Comparison of ENCODE assay signal across 15 cellular contexts in the genomic region with DNA sequence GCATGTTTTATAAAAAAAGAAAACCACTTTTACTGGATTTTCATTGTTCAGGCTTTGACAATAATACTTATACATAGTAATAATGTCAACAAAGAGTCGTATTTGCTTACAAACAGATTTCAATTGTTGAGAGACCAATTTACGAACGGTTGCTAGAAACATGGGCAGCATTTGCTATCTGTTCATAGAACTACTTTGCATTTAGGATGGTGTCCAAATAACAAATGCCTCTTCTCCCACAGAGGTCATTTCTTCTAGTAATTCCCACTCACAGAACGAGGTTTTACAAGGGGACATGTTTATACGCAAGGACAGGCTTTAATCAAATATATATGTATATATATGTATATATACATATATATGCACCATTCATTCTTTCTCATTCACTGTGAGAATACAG.
DNase-seq lines count a peak whose midpoint lies in the region; ATAC-seq and TF ChIP-seq lines count a peak whose summit lies in the region.
"Had no signal": no experiment of that assay in that cellular context is flagged by ENCODE, and none has a peak within 500 bp of the region (broad histone marks: within the 10 kb centered on the region; RNA-seq: fewer than 3 reads in every experiment).

No MANE protein-coding gene starts in this region.

- H3K4me3 ChIP-seq in BLaER1 (no peak overlapping the region), dorsolateral prefrontal cortex (peak overlapping the region in 3 of 59 donors; percentile 2 to 17 (median 11))
- H3K4me3 ChIP-seq: A549, SK-N-MC had no signal

- ATAC-seq in GM21786 (IDR thresholded peaks at IDR 0.05; ENCODE audit: unreplicated experiment) = no peak
- ATAC-seq: A549, PC-3, T-cell had no signal

- peak overlapping the region; percentile 64 for H3K4me2 ChIP-seq in BLaER1
- H3K4me2 ChIP-seq: A549 had no signal

- intact Hi-C loops in dorsolateral prefrontal cortex (cut with DNase I) = no loop called here

- TF ChIP-seq CTCF in dorsolateral prefrontal cortex (IDR thresholded peaks at IDR 0.05 in 54 of 56, conservative IDR thresholded peaks at IDR 0.05 in 2 of 56; ENCODE audit: low read depth in 1 of 56, partially characterized antibody in 56 of 56) = no peak

- H3K9me3 ChIP-seq in BLaER1 = no peaks in the 10 kb centered on the region
- H3K9me3 ChIP-seq: A549 had no signal

- no peaks in the 10 kb centered on the region for H3K27me3 ChIP-seq in BLaER1
- H3K27me3 ChIP-seq in dorsolateral prefrontal cortex = no peaks in the 10 kb centered on the region

- peaks cover 36% of the 10 kb centered on the region for H3K4me1 ChIP-seq in BLaER1
- H3K4me1 ChIP-seq: A549 had no signal

- H4K20me1 ChIP-seq in BLaER1 = no peaks in the 10 kb centered on the region

- no peaks in the 10 kb centered on the region for H3K36me3 ChIP-seq in BLaER1

- H3K27ac ChIP-seq in BLaER1 (peak overlapping the region; percentile 40; the same call in 1 of the 2 replicates), dorsolateral prefrontal cortex (peak overlapping the region in 32 of 59 donors; percentile 1 to 76 (median 50))
- H3K27ac ChIP-seq: A549, SK-N-MC had no signal

- DNase-seq in NCI-H2107 (lab: John Stamatoyannopoulos, UW) (peak; percentile 21), NCI-H2107 treated with DMSO at 0.1 percent for 48 hours (lab: John Stamatoyannopoulos, UW; ENCODE audit: unreplicated experiment) (no peak), NCI-H526 (lab: John Stamatoyannopoulos, UW) (peak; percentile 9 to 51), dorsolateral prefrontal cortex (no peak), T-helper 9 cell (no peak), 8988T (no peak)
- DNase-seq: DMS 273 treated with DMSO at 0.1 percent for 48 hours, GOT3, NCI-H1694, PC-3, T-cell had no signal

- H3K9ac ChIP-seq in BLaER1 = no peak overlapping the region

Comparison
In these comparisons a context has a peak if more than half of its experiments do, and no peak if none do; other contexts are left out.
1. DNase-seq: peak in NCI-H2107 (single experiment) and NCI-H526 (2 of 2); none in NCI-H2107 treated with DMSO at 0.1 percent for 48 hours (single experiment), dorsolateral prefrontal cortex (0 of 10), T-helper 9 cell (single experiment) and 8988T (single experiment).